ENCODE assay signal across 39 cellular contexts in the genomic region with DNA sequence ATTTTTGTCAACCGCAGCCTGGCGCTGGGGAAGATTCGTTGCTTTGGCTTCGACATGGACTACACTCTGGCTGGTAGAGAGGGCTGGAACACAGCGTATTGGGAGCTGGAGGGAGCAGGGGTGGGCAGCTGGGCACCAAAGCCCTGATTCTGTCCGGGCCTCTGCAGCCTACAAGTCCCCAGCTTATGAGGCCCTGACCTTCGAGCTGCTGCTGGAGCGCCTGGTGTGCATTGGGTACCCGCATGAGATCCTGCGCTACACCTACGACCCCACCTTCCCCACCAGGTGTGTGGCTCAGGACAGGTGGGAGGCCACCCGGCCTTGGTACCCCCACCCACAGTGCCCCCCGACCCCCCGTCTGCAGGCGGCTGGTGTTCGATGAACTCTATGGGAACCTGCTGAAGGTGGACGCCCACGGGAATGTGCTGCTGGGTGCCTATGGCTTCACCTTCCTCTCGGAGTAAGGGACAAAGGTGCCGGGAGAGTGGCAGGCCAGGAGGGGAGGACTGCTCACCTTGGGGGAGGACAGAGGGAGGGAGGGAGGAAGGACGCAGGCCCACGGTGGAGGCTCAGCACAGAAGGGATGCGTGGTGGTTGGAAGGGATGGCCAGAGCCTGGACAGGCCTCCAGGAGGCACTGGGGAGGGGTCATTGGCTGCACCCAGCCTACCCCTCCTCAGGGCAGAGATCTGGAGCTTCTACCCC. TPM values are rescaled to one million over a fixed set of nuclear protein-coding genes. Genes with fewer than 3 reads are reported as not detected.
"Had no signal": no experiment of that assay in that cellular context is flagged by ENCODE, and none has a peak within 500 bp of the region (broad histone marks: within the 10 kb centered on the region; RNA-seq: fewer than 3 reads in every experiment).

No MANE protein-coding gene starts in this region.

- H3K27ac ChIP-seq: adrenal gland, body of pancreas, breast epithelium, PC-9, RWPE1, VCaP had no signal

- H2AFZ ChIP-seq: PC-9 had no signal

- ATAC-seq: activated naive CD4-positive, alpha-beta T cell treated with anti-CD3 and anti-CD28 coated beads, Interleukin-2, amount 50 U/mL, for 72 hours; activated T-cell treated with anti-CD3 and anti-CD28 coated beads, Interleukin-2, amount 50 U/mL, for 4 hours; body of pancreas had no signal

- H3K36me3 ChIP-seq: adrenal gland, breast epithelium, MG63 had no signal

- H3K4me1 ChIP-seq: adrenal gland, body of pancreas, breast epithelium had no signal

- H3K27me3 ChIP-seq: adrenal gland, body of pancreas, breast epithelium, MG63 had no signal

- DNase-seq: activated B cell treated with CpG ODN at 0.5 μM for 24 hours; activated CD4-positive, alpha-beta memory T cell treated with anti-CD3 and anti-CD28 coated beads for 36 hours; activated CD4-positive, alpha-beta T cell treated with anti-CD3 and anti-CD28 coated beads for 4 hours; activated CD4-positive, alpha-beta T cell treated with anti-CD3 and anti-CD28 coated beads, Interleukin-2, amount 50 U/mL, for 1 hour; activated CD4-positive, CD25-positive, alpha-beta regulatory T cell treated with anti-CD3 and anti-CD28 coated beads, Interleukin-2, amount 50 U/mL, for 72 hours; activated CD8-positive, alpha-beta memory T cell treated with anti-CD3 and anti-CD28 coated beads, Interleukin-2, amount 50 U/mL, for 4 hours; activated gamma-delta T cell treated with Interleukin-2 at 50 U/mL for 16 hours; activated naive CD4-positive, alpha-beta T cell treated with anti-CD3 and anti-CD28 coated beads for 36 hours; activated T-cell treated with anti-CD3 and anti-CD28 coated beads for 4 hours; activated T-cell treated with anti-CD3 and anti-CD28 coated beads, Interleukin-2, amount 50 U/mL, for 4 hours; body of pancreas; Kasumi-1; KG1; MG63; NCI-H1048; NCI-H1436 treated with DMSO at 0.1 percent for 48 hours; NCI-H187; NCI-H2029 treated with DMSO at 0.1 percent for 48 hours; NCI-H2107; NCI-H2171; NCI-H510A; NCI-H526; NCI-H748 treated with DMSO at 0.1 percent for 48 hours; NK-92 treated with Interleukin-12 subunit alpha and Interleukin-12 subunit beta, amount 100 ng/mL, for 24 hours; PC-9; Right ventricle myocardium superior; SW 1271; T-helper 1 cell; T-helper 2 cell; T-helper 9 cell had no signal

- H3K4me3 ChIP-seq: adrenal gland, body of pancreas, breast epithelium, MG63, PC-9 had no signal

- H3K4me2 ChIP-seq: PC-9 had no signal

- H3K9me3 ChIP-seq: adrenal gland, body of pancreas, breast epithelium, MG63 had no signal

- FAIRE-seq: astrocyte, RCC 7860 had no signal

RNA-seq across cellular contexts. Expression of a gene that starts 1.2 kb away (rescaled TPM):
- total RNA-seq: activated CD4-positive, alpha-beta memory T cell treated with anti-CD3 and anti-CD28 coated beads for 36 hours; activated naive CD4-positive, alpha-beta T cell treated with anti-CD3 and anti-CD28 coated beads for 36 hours; activated naive CD4-positive, alpha-beta T cell treated with anti-CD3 and anti-CD28 coated beads, Interleukin-2, amount 50 U/mL, for 72 hours; activated T-cell treated with anti-CD3 and anti-CD28 coated beads, Interleukin-2, amount 50 U/mL, for 4 hours; activated T-helper 1 cell treated with anti-CD3 and anti-CD28 coated beads, Interleukin-12 subunit alpha, Interleukin-12 subunit beta, Interleukin-2, Interleukin-4 antibody, amounts not matched to agents 30 ng/mL and 10 ng/mL and 1 ng/mL, durations not matched to agents 14 hours and 24 hours and 36 hours; astrocyte; body of pancreas; breast epithelium; cardiac septum; Right ventricle myocardium superior had no signal
